In the genomic region with DNA sequence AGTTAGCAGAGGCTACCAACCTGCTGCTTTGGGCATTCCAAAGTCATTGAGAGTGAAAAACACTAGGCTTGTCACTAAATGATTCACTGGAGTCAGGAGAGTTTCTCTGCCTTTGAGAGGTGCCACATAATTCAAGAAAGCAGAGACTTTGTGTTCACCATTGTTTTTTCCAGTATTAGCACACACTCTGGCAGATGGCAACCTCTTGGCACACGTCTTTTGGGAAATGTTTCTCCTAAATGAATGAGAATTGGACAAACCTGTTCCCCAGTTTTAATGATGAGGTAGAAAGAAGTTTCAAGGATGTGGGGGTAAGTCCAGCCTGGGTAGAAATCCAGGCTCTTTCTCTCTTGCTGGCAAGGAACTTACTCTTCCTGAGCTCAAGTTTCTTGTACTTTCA, we compare ENCODE assay signal across 18 cellular contexts.
DNase-seq lines count a peak whose midpoint lies in the region; ATAC-seq, FAIRE-seq and TF ChIP-seq lines count a peak whose summit lies in the region.
"Had no signal": no experiment of that assay in that cellular context is flagged by ENCODE, and none has a peak within 500 bp of the region (broad histone marks: within the 10 kb centered on the region; RNA-seq: fewer than 3 reads in every experiment).

No MANE protein-coding gene starts in this region.

- no peaks in the 10 kb centered on the region for H3K9me3 ChIP-seq in GM12878 (replicated peaks; ENCODE audit: control insufficient read depth, insufficient read depth, low read length)
- H3K9me3 ChIP-seq: A549; BLaER1 treated with 17β-estradiol and CSF1 and Interleukin-3, amounts not matched to agents 10 nM and 100 nM; Caco-2 had no signal

- TF ChIP-seq EP300 in GM12878 (IDR thresholded peaks at IDR 0.05; ENCODE audit: borderline replicate concordance in 1 of 2, control insufficient read depth in 1 of 2, low read depth in 2 of 2, low read length in 2 of 2): no peak

- FAIRE-seq in GM12878 (lab: Jason Lieb, UNC): peak; percentile 49
- FAIRE-seq: A549, D721Med had no signal

- no peak for TF ChIP-seq POLR2A in GM12878 (IDR thresholded peaks at IDR 0.05; ENCODE audit: low read depth, low read length)

- in situ Hi-C loops in GM12878 (cut with MboI): no loop called here

- intact Hi-C loops in GM12878 (cut with micrococcal nuclease; ENCODE audit: unreplicated experiment): no loop called here

- H2AFZ ChIP-seq in GM12878 (ENCODE audit: control insufficient read depth, low read depth, low read length): peak overlapping the region; percentile 49

- POLR2A ChIA-PET in GM12878 (lab: Charles Lee): no interaction called here

- H3K27me3 ChIP-seq in GM12878 (replicated peaks in 1 of 2; ENCODE audit: control insufficient read depth in 2 of 2, insufficient read depth in 2 of 2, low read length in 1 of 2): no peaks in the 10 kb centered on the region
- H3K27me3 ChIP-seq: BLaER1 treated with 17β-estradiol and CSF1 and Interleukin-3, amounts not matched to agents 10 nM and 100 nM had no signal

- TF ChIP-seq CTCF in GM12878 (IDR thresholded peaks at IDR 0.05 in 2 of 3, conservative IDR thresholded peaks at IDR 0.05 in 1 of 3; ENCODE audit: control insufficient read depth in 2 of 3, extremely low read depth in 1 of 3, insufficient read depth in 1 of 3, low read depth in 3 of 3, low read length in 3 of 3): no peak

- H3K79me2 ChIP-seq in GM12878 (ENCODE audit: control insufficient read depth, insufficient read depth, low read length): no peaks in the 10 kb centered on the region

- RAD21 ChIA-PET in GM12878 (lab: Charles Lee; ENCODE audit: unreplicated experiment): no interaction called here

- H3K36me3 ChIP-seq in GM12878 (ENCODE audit: control insufficient read depth in 2 of 2, insufficient read depth in 2 of 2, low read length in 1 of 2): no peaks in the 10 kb centered on the region
- H3K36me3 ChIP-seq: BLaER1 treated with 17β-estradiol and CSF1 and Interleukin-3, amounts not matched to agents 10 nM and 100 nM had no signal

- H3K4me2 ChIP-seq in GM12878 (ENCODE audit: control insufficient read depth, insufficient read depth): no peak overlapping the region
- H3K4me2 ChIP-seq: A549; BLaER1 treated with 17β-estradiol and CSF1 and Interleukin-3, amounts not matched to agents 10 nM and 100 nM had no signal

- TF ChIP-seq RAD21 in GM12878 (IDR thresholded peaks at IDR 0.05; ENCODE audit: insufficient read depth, low read depth, low read length): no peak

- SMC1A ChIA-PET in GM12878 (lab: Charles Lee; ENCODE audit: uncharacterized antibody, unreplicated experiment): no interaction called here

- H3K4me3 ChIP-seq in GM12878: no peak overlapping the region
- H3K4me3 ChIP-seq: A549; BLaER1 treated with 17β-estradiol and CSF1 and Interleukin-3, amounts not matched to agents 10 nM and 100 nM had no signal

- CTCF ChIA-PET in GM12878 (lab: Yijun Ruan, JAX): no interaction called here

- no peaks in the 10 kb centered on the region for H4K20me1 ChIP-seq in GM12878 (ENCODE audit: control insufficient read depth, insufficient read depth)
- H4K20me1 ChIP-seq: BLaER1 treated with 17β-estradiol and CSF1 and Interleukin-3, amounts not matched to agents 10 nM and 100 nM had no signal

- WGBS in GM12878 (ENCODE audit: insufficient coverage, insufficient replicate concordance, low lambda C conversion rate, missing lambda C conversion rate): 95% methylated on average over 1 of the region's 1 CpG

- no peak overlapping the region for H3K9ac ChIP-seq in GM12878 (ENCODE audit: control insufficient read depth, insufficient read depth, low read length)
- H3K9ac ChIP-seq: BLaER1 treated with 17β-estradiol and CSF1 and Interleukin-3, amounts not matched to agents 10 nM and 100 nM had no signal

- DNase-seq in NCI-H2171 treated with DMSO at 0.1 percent for 48 hours (lab: John Stamatoyannopoulos, UW) (peak; percentile 27), NCI-H2171 (lab: John Stamatoyannopoulos, UW) (no peak), GM12878 (ENCODE audit: low read depth, low spot score) (no peak), medulla oblongata (ENCODE audit: extremely low spot score) (peak; percentile 8), NCI-H69 (lab: John Stamatoyannopoulos, UW) (no peak)
- DNase-seq: AML-193; Caco-2; Calu3; CD4-positive, alpha-beta T cell; CD8-positive, alpha-beta T cell; DMS79 treated with DMSO at 0.1 percent for 48 hours; GDM1 had no signal

- ATAC-seq in GM12878: no peak
- ATAC-seq in GM19035 (IDR thresholded peaks at IDR 0.05; ENCODE audit: unreplicated experiment): no peak
- ATAC-seq: A549; CD8-positive, alpha-beta T cell had no signal

- H3K4me1 ChIP-seq in GM12878 (ENCODE audit: control insufficient read depth, insufficient read depth, low read length): peaks cover 16% of the 10 kb centered on the region
- H3K4me1 ChIP-seq: A549, Caco-2 had no signal

- no TSS peak for BruUV-seq in GM12878 (replicated peaks; lab: Mats Ljungman, UMichigan)

- no peak overlapping the region for H3K27ac ChIP-seq in GM12878 (ENCODE audit: control insufficient read depth, insufficient read depth)
- H3K27ac ChIP-seq: 22Rv1; A549; BLaER1 treated with 17β-estradiol and CSF1 and Interleukin-3, amounts not matched to agents 10 nM and 100 nM; C4-2B had no signal

TF ChIP-seq in GM12878, 131 proteins besides CTCF, POLR2A, EP300 and RAD21:
- no peak for TF ChIP-seq MEF2B (IDR thresholded peaks at IDR 0.05; ENCODE audit: partially characterized antibody, poor library complexity, severe bottlenecking)
TF ChIP-seq in GM12878: peak in this region for 0.

Comparison
In these comparisons a context has a peak if more than half of its experiments do, and no peak if none do; other contexts are left out.
1. DNase-seq: peak in NCI-H2171 treated with DMSO at 0.1 percent for 48 hours (single experiment) and medulla oblongata (single experiment); none in NCI-H2171 (single experiment), GM12878 (single experiment) and NCI-H69 (single experiment).